21 cellular contexts compared by ENCODE assay signal in the genomic region with DNA sequence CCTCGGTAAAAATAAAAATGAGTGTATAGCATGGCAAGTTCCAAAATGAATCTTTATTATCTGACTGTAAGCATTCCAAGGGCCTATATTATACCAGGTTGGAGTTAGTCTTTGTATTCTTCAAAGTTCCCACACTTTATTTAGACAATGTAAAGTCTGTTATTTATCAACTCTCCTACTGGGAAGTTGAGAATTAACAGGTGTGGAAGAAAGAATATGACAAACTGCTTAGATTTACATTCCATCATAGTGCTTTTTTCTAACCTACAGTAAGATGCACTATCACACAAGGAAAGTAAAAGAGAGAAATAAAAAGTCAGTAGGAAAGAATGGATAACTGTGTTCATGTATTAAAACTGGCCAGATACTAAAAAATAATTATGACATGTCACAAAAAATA.
DNase-seq lines count a peak whose midpoint lies in the region; ATAC-seq, FAIRE-seq and TF ChIP-seq lines count a peak whose summit lies in the region.
"Had no signal": no experiment of that assay in that cellular context is flagged by ENCODE, and none has a peak within 500 bp of the region (broad histone marks: within the 10 kb centered on the region; RNA-seq: fewer than 3 reads in every experiment).

No MANE protein-coding gene starts in this region.

- no peaks in the 10 kb centered on the region for H3K9me2 ChIP-seq in DOHH2 (replicated peaks; ENCODE audit: control insufficient read depth, low read length)

- no peaks in the 10 kb centered on the region for H4K20me1 ChIP-seq in DOHH2 (ENCODE audit: control insufficient read depth, insufficient read depth, low read depth, low read length)

- H3K9me3 ChIP-seq in DOHH2 (ENCODE audit: control insufficient read depth, insufficient read depth, low read length) (no peaks in the 10 kb centered on the region), pancreas (no peaks in the 10 kb centered on the region)
- H3K9me3 ChIP-seq: BE2C had no signal

- no peak for TF ChIP-seq POLR2A in H54 (IDR thresholded peaks at IDR 0.05; ENCODE audit: low read depth, low read length)

- no peak overlapping the region for H3K27ac ChIP-seq in DOHH2 (ENCODE audit: low read depth, low read length)
- H3K27ac ChIP-seq in pancreas, result no peak overlapping the region
- no peak overlapping the region for H3K27ac ChIP-seq in dorsolateral prefrontal cortex
- H3K27ac ChIP-seq: BLaER1 treated with 17β-estradiol and CSF1 and Interleukin-3, amounts not matched to agents 10 nM and 100 nM; GM23248 had no signal

- TF ChIP-seq CTCF in DOHH2 (IDR thresholded peaks at IDR 0.05; ENCODE audit: low read depth, low read length, poor library complexity, severe bottlenecking), result no peak
- no peak for TF ChIP-seq CTCF in activated B cell treated with CpG ODN at 0.5 μM for 24 hours (IDR thresholded peaks at IDR 0.05)
- no peak for TF ChIP-seq CTCF in pancreas (IDR thresholded peaks at IDR 0.05)
- no peak for TF ChIP-seq CTCF in nephron progenitor cell (IDR thresholded peaks at IDR 0.05)
- TF ChIP-seq CTCF in dorsolateral prefrontal cortex (IDR thresholded peaks at IDR 0.05 in 54 of 56, conservative IDR thresholded peaks at IDR 0.05 in 2 of 56; ENCODE audit: low read depth in 1 of 56, partially characterized antibody in 56 of 56), result no peak

- H3K27ac Mint-ChIP-seq in activated B cell treated with CpG ODN at 0.5 μM for 24 hours, result peak overlapping the region; percentile 76
- H3K27ac Mint-ChIP-seq in nephron progenitor cell, result no peak overlapping the region
- H3K27ac Mint-ChIP-seq: CD4-positive, alpha-beta T cell; H9 had no signal

- intact Hi-C loops in activated B cell treated with CpG ODN at 0.5 μM for 24 hours (cut with micrococcal nuclease) (no loop called here), pancreas (cut with DNase I) (no loop called here), dorsolateral prefrontal cortex (cut with DNase I) (no loop called here)

- H3K79me2 ChIP-seq in DOHH2 (ENCODE audit: control insufficient read depth, low read length), result no peaks in the 10 kb centered on the region

- ATAC-seq in activated B cell treated with CpG ODN at 0.5 μM for 24 hours (ENCODE audit: low read depth) (no peak), pancreas (no peak)
- ATAC-seq: HCT116 had no signal

- WGBS in pancreas, 2 donors, result 61 to 63% methylated on average over 1 of the region's 1 CpG

- H3K4me3 ChIP-seq in DOHH2 (ENCODE audit: low read length) (no peak overlapping the region), pancreas (no peak overlapping the region), dorsolateral prefrontal cortex (no peak overlapping the region)
- H3K4me3 ChIP-seq: BLaER1 treated with 17β-estradiol and CSF1 and Interleukin-3, amounts not matched to agents 10 nM and 100 nM; GM23248 had no signal

- H3K36me3 ChIP-seq in DOHH2 (ENCODE audit: control insufficient read depth, low read length) (no peaks in the 10 kb centered on the region), pancreas (peaks cover 0 to 4% (median 0%) of the 10 kb centered on the region in 3 donors)
- H3K36me3 ChIP-seq: BE2C had no signal

- CTCF ChIA-PET in activated B cell treated with CpG ODN at 0.5 μM for 24 hours (lab: Charles Lee), result no interaction called here

- peak overlapping the region; percentile 2; the same call in 1 of the 2 replicates for H3K4me2 ChIP-seq in DOHH2 (ENCODE audit: low read length)

- H3K4me1 Mint-ChIP-seq in activated B cell treated with CpG ODN at 0.5 μM for 24 hours, result peaks cover 33% of the 10 kb centered on the region
- peaks cover 13% of the 10 kb centered on the region for H3K4me1 Mint-ChIP-seq in nephron progenitor cell
- H3K4me1 Mint-ChIP-seq: CD8-positive, alpha-beta memory T cell had no signal

- peaks cover 69% of the 10 kb centered on the region for H3K36me3 Mint-ChIP-seq in activated B cell treated with CpG ODN at 0.5 μM for 24 hours (ENCODE audit: low read depth)
- peaks cover 56% of the 10 kb centered on the region for H3K36me3 Mint-ChIP-seq in nephron progenitor cell (ENCODE audit: low read depth)
- H3K36me3 Mint-ChIP-seq: CD8-positive, alpha-beta memory T cell had no signal

- H3K27me3 Mint-ChIP-seq in activated B cell treated with CpG ODN at 0.5 μM for 24 hours (no peaks in the 10 kb centered on the region), nephron progenitor cell (ENCODE audit: low read depth, poor library complexity) (no peaks in the 10 kb centered on the region)
- H3K27me3 Mint-ChIP-seq: CD4-positive, alpha-beta T cell; CD8-positive, alpha-beta memory T cell had no signal

- DNase-seq in H54 (ENCODE audit: insufficient read length, low spot score), result no peak
- no peak for DNase-seq in activated B cell treated with CpG ODN at 0.5 μM for 24 hours
- no peak for DNase-seq in pancreas
- no peak for DNase-seq in mucosa of gallbladder (ENCODE audit: low spot score)
- DNase-seq in nephron progenitor cell, result no peak
- no peak for DNase-seq in AG08396 (ENCODE audit: low spot score)
- no peak for DNase-seq in dorsolateral prefrontal cortex
- DNase-seq: BE2C; CD4-positive, alpha-beta T cell; CD8-positive, alpha-beta memory T cell; DMS53; DMS79 treated with DMSO at 0.1 percent for 48 hours; GM23248; H9 had no signal

- H3K9me3 Mint-ChIP-seq in activated B cell treated with CpG ODN at 0.5 μM for 24 hours, result peaks cover 4% of the 10 kb centered on the region
- no peaks in the 10 kb centered on the region for H3K9me3 Mint-ChIP-seq in nephron progenitor cell
- H3K9me3 Mint-ChIP-seq: CD4-positive, alpha-beta T cell; H9 had no signal

- H3K27me3 ChIP-seq in DOHH2 (ENCODE audit: control insufficient read depth, low read length) (no peaks in the 10 kb centered on the region), pancreas (no peaks in the 10 kb centered on the region), dorsolateral prefrontal cortex (no peaks in the 10 kb centered on the region)
- H3K27me3 ChIP-seq: BE2C; BLaER1 treated with 17β-estradiol and CSF1 and Interleukin-3, amounts not matched to agents 10 nM and 100 nM had no signal

- H3K4me1 ChIP-seq in DOHH2 (ENCODE audit: control insufficient read depth, low read length), result peaks cover 10% of the 10 kb centered on the region
- no peaks in the 10 kb centered on the region for H3K4me1 ChIP-seq in pancreas
- H3K4me1 ChIP-seq: BE2C had no signal

- no peaks in the 10 kb centered on the region for H3F3A ChIP-seq in DOHH2 (ENCODE audit: control insufficient read depth, insufficient read depth)

- POLR2A ChIA-PET in activated B cell treated with CpG ODN at 0.5 μM for 24 hours (lab: Charles Lee), result no interaction called here

- peak overlapping the region; percentile 25 for H3K4me3 Mint-ChIP-seq in activated B cell treated with CpG ODN at 0.5 μM for 24 hours
- no peak overlapping the region for H3K4me3 Mint-ChIP-seq in nephron progenitor cell
- H3K4me3 Mint-ChIP-seq: CD14-positive monocyte; CD4-positive, alpha-beta T cell; CD8-positive, alpha-beta memory T cell; H9 had no signal

- peak; percentile 15 for FAIRE-seq in H54 (lab: Jason Lieb, UNC)
- FAIRE-seq in pancreas (lab: Jason Lieb, UNC), result peak; percentile 34
- FAIRE-seq: G401.6, GM12892, H1 had no signal
